In the genomic region with DNA sequence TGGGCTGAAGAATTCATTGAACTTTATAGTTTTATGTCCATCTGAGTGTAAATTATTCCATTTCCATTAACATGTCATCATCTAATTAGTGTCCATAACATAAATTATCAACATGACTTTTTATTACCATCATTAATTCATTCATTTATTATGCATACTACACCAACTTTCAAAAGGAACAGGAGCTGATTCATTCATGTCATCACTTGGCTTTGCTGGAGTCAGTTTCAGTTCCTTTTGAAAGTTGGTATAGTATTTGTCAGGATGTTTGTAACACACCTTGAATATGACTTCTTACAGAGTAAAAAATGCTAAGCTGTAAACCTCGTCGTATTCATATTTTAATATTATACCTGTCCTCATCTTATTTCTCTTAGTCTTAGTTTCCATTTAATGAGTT, we compare ENCODE assay signal across 15 cellular contexts.
DNase-seq lines count a peak whose midpoint lies in the region; ATAC-seq and TF ChIP-seq lines count a peak whose summit lies in the region.
"Had no signal": no experiment of that assay in that cellular context is flagged by ENCODE, and none has a peak within 500 bp of the region (broad histone marks: within the 10 kb centered on the region; RNA-seq: fewer than 3 reads in every experiment).

No MANE protein-coding gene starts in this region.

- TF ChIP-seq CTCF in CD4-positive, alpha-beta T cell (IDR thresholded peaks at IDR 0.05) = no peak

- no peak for TF ChIP-seq POLR2A in GM18505 (IDR thresholded peaks at IDR 0.05; ENCODE audit: borderline replicate concordance, extremely low read depth, insufficient read depth, insufficient read length)

- no peaks in the 10 kb centered on the region for H3K9me3 ChIP-seq in CD4-positive, alpha-beta T cell (ENCODE audit: control insufficient read depth, low read length)
- H3K9me3 ChIP-seq: right lobe of liver had no signal

- ATAC-seq in GM18505 (IDR thresholded peaks at IDR 0.05; ENCODE audit: unreplicated experiment) = peak; percentile 93
- peak; percentile 64 for ATAC-seq in GM19467 (IDR thresholded peaks at IDR 0.05; ENCODE audit: unreplicated experiment)
- ATAC-seq in HG02885 (IDR thresholded peaks at IDR 0.05; ENCODE audit: poor library complexity, unreplicated experiment) = peak; percentile 84
- peak; percentile 70 for ATAC-seq in HG03558 (IDR thresholded peaks at IDR 0.05; ENCODE audit: extremely low read depth, unreplicated experiment)
- no peak for ATAC-seq in CD4-positive, alpha-beta T cell (ENCODE audit: poor library complexity)
- ATAC-seq: esophagus mucosa; natural killer cell treated with Interleukin-12 subunit alpha and Interleukin-12 subunit beta and Interleukin-15 and Interleukin-18, amount 100 ng/mL, for 72 hours; right lobe of liver had no signal

- H3K27ac Mint-ChIP-seq in CD4-positive, alpha-beta T cell = no peak overlapping the region
- H3K27ac Mint-ChIP-seq: activated naive CD8-positive, alpha-beta T cell; natural killer cell treated with Interleukin-12 subunit alpha and Interleukin-12 subunit beta and Interleukin-15 and Interleukin-18, amount 100 ng/mL, for 72 hours had no signal

- no peaks in the 10 kb centered on the region for H3K36me3 Mint-ChIP-seq in CD4-positive, alpha-beta T cell (ENCODE audit: low read depth)
- H3K36me3 Mint-ChIP-seq: activated naive CD8-positive, alpha-beta T cell; natural killer cell treated with Interleukin-12 subunit alpha and Interleukin-12 subunit beta and Interleukin-15 and Interleukin-18, amount 100 ng/mL, for 72 hours had no signal

- H3K27me3 Mint-ChIP-seq in CD4-positive, alpha-beta T cell = no peaks in the 10 kb centered on the region
- H3K27me3 Mint-ChIP-seq: activated naive CD8-positive, alpha-beta T cell; natural killer cell treated with Interleukin-12 subunit alpha and Interleukin-12 subunit beta and Interleukin-15 and Interleukin-18, amount 100 ng/mL, for 72 hours had no signal

- CTCF ChIA-PET in CD4-positive, alpha-beta T cell (lab: Charles Lee) = interaction anchor here (0.6 kb wide), 1 partner anchor 107 kb away, joined by 4 read pairs; no protein-coding TSS in a partner anchor

- POLR2A ChIA-PET in CD4-positive, alpha-beta T cell (lab: Charles Lee) = no interaction called here

- intact Hi-C loops in CD4-positive, alpha-beta T cell (cut with DNase I, micrococcal nuclease) = no loop called here

- DNase-seq in activated gamma-delta T cell treated with Interleukin-2 at 50 U/mL for 16 hours = no peak
- no peak for DNase-seq in CD4-positive, alpha-beta T cell
- no peak for DNase-seq in NAMALWA (ENCODE audit: low spot score)
- no peak for DNase-seq in DMS153 treated with DMSO at 0.1 percent for 48 hours (lab: John Stamatoyannopoulos, UW; ENCODE audit: unreplicated experiment)
- DNase-seq: AML-193, hypothalamus, NCI-H1930, right lobe of liver had no signal

- no peaks in the 10 kb centered on the region for H3K27me3 ChIP-seq in CD4-positive, alpha-beta T cell (ENCODE audit: control insufficient read depth, insufficient read depth, low read length)
- H3K27me3 ChIP-seq: right lobe of liver had no signal

- no peak overlapping the region for H3K27ac ChIP-seq in CD4-positive, alpha-beta T cell (ENCODE audit: low read depth, low read length)
- H3K27ac ChIP-seq: right lobe of liver had no signal

- no peak overlapping the region for H3K4me3 Mint-ChIP-seq in CD4-positive, alpha-beta T cell
- H3K4me3 Mint-ChIP-seq: activated naive CD8-positive, alpha-beta T cell; natural killer cell treated with Interleukin-12 subunit alpha and Interleukin-12 subunit beta and Interleukin-15 and Interleukin-18, amount 100 ng/mL, for 72 hours had no signal

- H3K9me3 Mint-ChIP-seq in CD4-positive, alpha-beta T cell = no peaks in the 10 kb centered on the region
- H3K9me3 Mint-ChIP-seq: natural killer cell treated with Interleukin-12 subunit alpha and Interleukin-12 subunit beta and Interleukin-15 and Interleukin-18, amount 100 ng/mL, for 72 hours had no signal

- H3K4me1 Mint-ChIP-seq in CD4-positive, alpha-beta T cell (ENCODE audit: low read depth) = no peaks in the 10 kb centered on the region
